In genomic region chr20:51306081-51306480, GRCh38 we compare ENCODE assay signal across 1 cellular context.
TF ChIP-seq lines count a peak whose summit lies in the region.

No MANE protein-coding gene starts in this region.

TF ChIP-seq in GM23338, 12 proteins besides CTCF, POLR2A, EP300 and RAD21:
- no peak for TF ChIP-seq ZNF462 (CRISPR knock-in tag; IDR thresholded peaks at IDR 0.05)
- TF ChIP-seq ETS1 (IDR thresholded peaks at IDR 0.05), result no peak
- TF ChIP-seq CREB1 (CRISPR knock-in tag; IDR thresholded peaks at IDR 0.05; ENCODE audit: low read depth), result no peak
- TF ChIP-seq POLR2AphosphoS5 (IDR thresholded peaks at IDR 0.05; ENCODE audit: low read depth), result no peak
- TF ChIP-seq JUNB (IDR thresholded peaks at IDR 0.05; ENCODE audit: unreplicated experiment), result no peak
- TF ChIP-seq NANOG (IDR thresholded peaks at IDR 0.05; ENCODE audit: borderline replicate concordance), result no peak
- TF ChIP-seq REST (IDR thresholded peaks at IDR 0.05; ENCODE audit: unreplicated experiment), result no peak
- no peak for TF ChIP-seq ZNF114 (CRISPR knock-in tag; IDR thresholded peaks at IDR 0.05)
- no peak for TF ChIP-seq EZH2 (IDR thresholded peaks at IDR 0.05; ENCODE audit: low read depth, unreplicated experiment)
- no peak for TF ChIP-seq EZH2phosphoT487 (IDR thresholded peaks at IDR 0.05; ENCODE audit: unreplicated experiment)
- no peak for TF ChIP-seq STAT1 (IDR thresholded peaks at IDR 0.05; ENCODE audit: unreplicated experiment)
- no peak for TF ChIP-seq ZNF331 (CRISPR knock-in tag; IDR thresholded peaks at IDR 0.05; ENCODE audit: low read depth)
